1 cellular context compared by ENCODE assay signal in genomic region chr9:114721491-114722362, GRCh38.
TF ChIP-seq lines count a peak whose summit lies in the region.

No MANE protein-coding gene starts in this region.

TF ChIP-seq in HepG2, 621 proteins besides CTCF, POLR2A, EP300 and RAD21 (continued from another document and continues in another):
- TF ChIP-seq POLR2G (IDR thresholded peaks at IDR 0.05; ENCODE audit: low read depth, low read length) = peak; percentile 60; the same call in 1 of the 2 replicates
- peak; percentile 99 for TF ChIP-seq FOXA3 (CRISPR knock-in tag; IDR thresholded peaks at IDR 0.05)
- TF ChIP-seq KLF13 (CRISPR knock-in tag; IDR thresholded peaks at IDR 0.05) = no peak
- TF ChIP-seq DR1 (CRISPR knock-in tag; IDR thresholded peaks at IDR 0.05) = peak; percentile 51; the same call in 1 of the 2 replicates
- TF ChIP-seq ZBTB46 (CRISPR knock-in tag; IDR thresholded peaks at IDR 0.05; ENCODE audit: borderline replicate concordance) = no peak
- peak; percentile 99 for TF ChIP-seq ZBTB3 (CRISPR knock-in tag; IDR thresholded peaks at IDR 0.05; ENCODE audit: borderline replicate concordance, low read depth)
- TF ChIP-seq ZNF33B (CRISPR knock-in tag; IDR thresholded peaks at IDR 0.05) = no peak
- no peak; the same call in 1 of the 2 replicates for TF ChIP-seq SAFB2 (CRISPR knock-in tag; IDR thresholded peaks at IDR 0.05; ENCODE audit: borderline replicate concordance, low read depth)
- TF ChIP-seq IRX3 (CRISPR knock-in tag; IDR thresholded peaks at IDR 0.05; ENCODE audit: borderline replicate concordance, low read depth) = 0 out of 2 replicates have a peak, but pooled peaks have one; percentile 41
- TF ChIP-seq PBX3 (CRISPR knock-in tag; IDR thresholded peaks at IDR 0.05; ENCODE audit: borderline replicate concordance) = no peak
- TF ChIP-seq ZNF17 (CRISPR knock-in tag; IDR thresholded peaks at IDR 0.05) = no peak
- TF ChIP-seq USF2 (IDR thresholded peaks at IDR 0.05; ENCODE audit: low read depth, low read length) = no peak
- peak; percentile 34; the same call in 1 of the 2 replicates for TF ChIP-seq USF2 (CRISPR knock-in tag; IDR thresholded peaks at IDR 0.05; ENCODE audit: borderline replicate concordance)
- peak; percentile 93 for TF ChIP-seq ZNF503 (CRISPR knock-in tag; IDR thresholded peaks at IDR 0.05)
- no peak for TF ChIP-seq RAD51 (IDR thresholded peaks at IDR 0.05; ENCODE audit: borderline replicate concordance)
- no peak for TF ChIP-seq SCMH1 (CRISPR knock-in tag; IDR thresholded peaks at IDR 0.05; ENCODE audit: borderline replicate concordance)
- no peak for TF ChIP-seq SP4 (CRISPR knock-in tag; IDR thresholded peaks at IDR 0.05)
- TF ChIP-seq MAFK (conservative IDR thresholded peaks at IDR 0.05 in 1 of 2, IDR thresholded peaks at IDR 0.05 in 1 of 2; ENCODE audit: low read length in 2 of 2) = peak in 1 of 2 experiments; percentile 1; a peak in 1 of 4 replicates
- no peak for TF ChIP-seq ZNF446 (CRISPR knock-in tag; IDR thresholded peaks at IDR 0.05)
- TF ChIP-seq BRF2 (CRISPR knock-in tag; IDR thresholded peaks at IDR 0.05) = peak; percentile 35; the same call in 1 of the 2 replicates
- peak; percentile 99 for TF ChIP-seq ZNF556 (CRISPR knock-in tag; IDR thresholded peaks at IDR 0.05; ENCODE audit: borderline replicate concordance)
- peak; percentile 94 for TF ChIP-seq MEIS2 (CRISPR knock-in tag; IDR thresholded peaks at IDR 0.05)
- peak; percentile 80 for TF ChIP-seq ZNF605 (CRISPR knock-in tag; IDR thresholded peaks at IDR 0.05)
- no peak for TF ChIP-seq PLSCR1 (CRISPR knock-in tag; IDR thresholded peaks at IDR 0.05; ENCODE audit: borderline replicate concordance)
- peak; percentile 71 for TF ChIP-seq TCF7 (IDR thresholded peaks at IDR 0.05; ENCODE audit: low read depth)
- TF ChIP-seq YEATS4 (CRISPR knock-in tag; IDR thresholded peaks at IDR 0.05; ENCODE audit: borderline replicate concordance) = peak; percentile 83; the same call in 1 of the 2 replicates
- 0 out of 2 replicates have a peak, but pooled peaks have one; percentile 43 for TF ChIP-seq ZFP37 (CRISPR knock-in tag; IDR thresholded peaks at IDR 0.05; ENCODE audit: borderline replicate concordance)
- TF ChIP-seq KDM6A (CRISPR knock-in tag; IDR thresholded peaks at IDR 0.05; ENCODE audit: low read depth) = peak; percentile 95
- TF ChIP-seq GTF3A (CRISPR knock-in tag; conservative IDR thresholded peaks at IDR 0.05) = no peak
- no peak for TF ChIP-seq CSRNP2 (CRISPR knock-in tag; conservative IDR thresholded peaks at IDR 0.05; ENCODE audit: low read depth)
- TF ChIP-seq CREBL2 (CRISPR knock-in tag; IDR thresholded peaks at IDR 0.05; ENCODE audit: borderline replicate concordance) = no peak
- TF ChIP-seq ZNF772 (CRISPR knock-in tag; IDR thresholded peaks at IDR 0.05) = peak; percentile 88
- peak; percentile 85; the same call in 1 of the 2 replicates for TF ChIP-seq ZNF580 (CRISPR knock-in tag; IDR thresholded peaks at IDR 0.05; ENCODE audit: borderline replicate concordance, low read depth)
- no peak; the same call in 1 of the 2 replicates for TF ChIP-seq SRY (CRISPR knock-in tag; IDR thresholded peaks at IDR 0.05)
- TF ChIP-seq ZNF589 (CRISPR knock-in tag; conservative IDR thresholded peaks at IDR 0.05) = 0 out of 2 replicates have a peak, but pooled peaks have one; percentile 46
- 0 out of 2 replicates have a peak, but pooled peaks have one; percentile 37 for TF ChIP-seq POGK (CRISPR knock-in tag; conservative IDR thresholded peaks at IDR 0.05)
- TF ChIP-seq SRF (IDR thresholded peaks at IDR 0.05; ENCODE audit: low read depth, low read length) = peak; percentile 32; the same call in 1 of the 2 replicates
- no peak for TF ChIP-seq SUZ12 (IDR thresholded peaks at IDR 0.05; ENCODE audit: low read depth, low read length)
- TF ChIP-seq ZNF234 (CRISPR knock-in tag; conservative IDR thresholded peaks at IDR 0.05) = no peak
- TF ChIP-seq ZNF460 (CRISPR knock-in tag; IDR thresholded peaks at IDR 0.05; ENCODE audit: borderline replicate concordance) = peak; percentile 54; the same call in 1 of the 2 replicates
- TF ChIP-seq ONECUT2 (CRISPR knock-in tag; IDR thresholded peaks at IDR 0.05) = no peak
- peak; percentile 95 for TF ChIP-seq GFI1 (CRISPR knock-in tag; IDR thresholded peaks at IDR 0.05; ENCODE audit: borderline replicate concordance)
- no peak; the same call in 1 of the 2 replicates for TF ChIP-seq HCFC1 (IDR thresholded peaks at IDR 0.05; ENCODE audit: low read depth, low read length)
- TF ChIP-seq RXRA (CRISPR knock-in tag; IDR thresholded peaks at IDR 0.05) = peak; percentile 97
- TF ChIP-seq ZNF414 (CRISPR knock-in tag; IDR thresholded peaks at IDR 0.05) = peak; percentile 93
- peak; percentile 74 for TF ChIP-seq ZBTB33 (CRISPR knock-in tag; IDR thresholded peaks at IDR 0.05)
- peak; percentile 92 for TF ChIP-seq ZNF430 (CRISPR knock-in tag; IDR thresholded peaks at IDR 0.05)
- TF ChIP-seq ZBTB8A (CRISPR knock-in tag; IDR thresholded peaks at IDR 0.05; ENCODE audit: borderline replicate concordance, low read depth) = no peak
- 0 out of 2 replicates have a peak, but pooled peaks have one; percentile 28 for TF ChIP-seq ZNF563 (CRISPR knock-in tag; IDR thresholded peaks at IDR 0.05)
